1 cellular context compared by ENCODE assay signal in the genomic region with DNA sequence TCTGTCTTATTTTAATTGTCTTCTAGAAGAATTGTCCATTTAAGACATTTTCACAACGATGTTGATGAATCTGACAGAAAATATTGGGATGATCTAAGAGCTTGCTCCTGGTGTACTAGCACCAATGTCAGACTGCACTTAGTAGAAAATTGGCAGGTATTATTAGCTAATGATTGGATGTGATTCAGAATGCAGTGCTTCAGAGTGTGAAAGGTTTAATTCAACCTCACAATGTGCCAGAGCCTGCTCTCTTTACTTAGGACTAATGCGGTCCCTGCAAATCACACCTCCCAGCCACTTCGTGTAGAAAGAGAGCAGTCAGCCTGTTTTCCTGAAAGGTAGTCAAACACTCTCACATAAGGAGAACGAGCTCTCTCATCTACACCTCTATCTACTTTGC.
TF ChIP-seq lines count a peak whose summit lies in the region.

No MANE protein-coding gene starts in this region.

TF ChIP-seq in neural cell, 6 proteins besides CTCF, POLR2A, EP300 and RAD21 (continued from another document):
- TF ChIP-seq, protein P1, sequence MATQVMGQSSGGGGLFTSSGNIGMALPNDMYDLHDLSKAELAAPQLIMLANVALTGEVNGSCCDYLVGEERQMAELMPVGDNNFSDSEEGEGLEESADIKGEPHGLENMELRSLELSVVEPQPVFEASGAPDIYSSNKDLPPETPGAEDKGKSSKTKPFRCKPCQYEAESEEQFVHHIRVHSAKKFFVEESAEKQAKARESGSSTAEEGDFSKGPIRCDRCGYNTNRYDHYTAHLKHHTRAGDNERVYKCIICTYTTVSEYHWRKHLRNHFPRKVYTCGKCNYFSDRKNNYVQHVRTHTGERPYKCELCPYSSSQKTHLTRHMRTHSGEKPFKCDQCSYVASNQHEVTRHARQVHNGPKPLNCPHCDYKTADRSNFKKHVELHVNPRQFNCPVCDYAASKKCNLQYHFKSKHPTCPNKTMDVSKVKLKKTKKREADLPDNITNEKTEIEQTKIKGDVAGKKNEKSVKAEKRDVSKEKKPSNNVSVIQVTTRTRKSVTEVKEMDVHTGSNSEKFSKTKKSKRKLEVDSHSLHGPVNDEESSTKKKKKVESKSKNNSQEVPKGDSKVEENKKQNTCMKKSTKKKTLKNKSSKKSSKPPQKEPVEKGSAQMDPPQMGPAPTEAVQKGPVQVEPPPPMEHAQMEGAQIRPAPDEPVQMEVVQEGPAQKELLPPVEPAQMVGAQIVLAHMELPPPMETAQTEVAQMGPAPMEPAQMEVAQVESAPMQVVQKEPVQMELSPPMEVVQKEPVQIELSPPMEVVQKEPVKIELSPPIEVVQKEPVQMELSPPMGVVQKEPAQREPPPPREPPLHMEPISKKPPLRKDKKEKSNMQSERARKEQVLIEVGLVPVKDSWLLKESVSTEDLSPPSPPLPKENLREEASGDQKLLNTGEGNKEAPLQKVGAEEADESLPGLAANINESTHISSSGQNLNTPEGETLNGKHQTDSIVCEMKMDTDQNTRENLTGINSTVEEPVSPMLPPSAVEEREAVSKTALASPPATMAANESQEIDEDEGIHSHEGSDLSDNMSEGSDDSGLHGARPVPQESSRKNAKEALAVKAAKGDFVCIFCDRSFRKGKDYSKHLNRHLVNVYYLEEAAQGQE (IDR thresholded peaks at IDR 0.05; ENCODE audit: borderline replicate concordance): peak; percentile 19
- TF ChIP-seq MXI1 (conservative IDR thresholded peaks at IDR 0.05; ENCODE audit: poor library complexity, severe bottlenecking) (no peak), TAF1 (IDR thresholded peaks at IDR 0.05; ENCODE audit: low read depth) (no peak)
